Comparison of ENCODE assay signal across 8 cellular contexts in genomic region chr6:34425498-34426410, GRCh38.
DNase-seq lines count a peak whose midpoint lies in the region; ATAC-seq and FAIRE-seq lines count a peak whose summit lies in the region.

RPS10 (minus strand) TSS chr6:34426069; CDS start chr6:34425221, 848 bp downstream.

- peaks cover 24% of the 10 kb centered on the region for H3K36me3 Mint-ChIP-seq in activated naive CD4-positive, alpha-beta T cell treated with anti-CD3 and anti-CD28 coated beads, Interleukin-2, amount 50 U/mL, for 24 hours

- H3K27me3 Mint-ChIP-seq in activated naive CD4-positive, alpha-beta T cell treated with anti-CD3 and anti-CD28 coated beads, Interleukin-2, amount 50 U/mL, for 24 hours = no peaks in the 10 kb centered on the region

- peak; percentile 95 for DNase-seq in NCI-H1105 (lab: John Stamatoyannopoulos, UW)
- DNase-seq in SKM-1 (lab: John Stamatoyannopoulos, UW; ENCODE audit: unreplicated experiment) = peak; percentile 92
- DNase-seq in germinal center (ENCODE audit: low spot score) = peak; percentile 99
- peak; percentile 57 for DNase-seq in non-pigmented ciliary epithelial cell (ENCODE audit: low read depth)
- DNase-seq in substantia nigra (lab: John Stamatoyannopoulos, UW) = peak; percentile 34 to 93 (median 84)

- H3K4me3 Mint-ChIP-seq in activated naive CD4-positive, alpha-beta T cell treated with anti-CD3 and anti-CD28 coated beads, Interleukin-2, amount 50 U/mL, for 24 hours = peak within 1 kb of the TSS; percentile 98

- ATAC-seq in HG02571 (IDR thresholded peaks at IDR 0.05; ENCODE audit: unreplicated experiment) = peak; percentile 84

- peak; percentile 48 for FAIRE-seq in G401.6 (lab: Jason Lieb, UNC)

- H3K9me3 Mint-ChIP-seq in activated naive CD4-positive, alpha-beta T cell treated with anti-CD3 and anti-CD28 coated beads, Interleukin-2, amount 50 U/mL, for 24 hours = no peaks in the 10 kb centered on the region

- H3K27ac Mint-ChIP-seq in activated naive CD4-positive, alpha-beta T cell treated with anti-CD3 and anti-CD28 coated beads, Interleukin-2, amount 50 U/mL, for 24 hours = peak within 1 kb of the TSS; percentile 100

- H3K4me1 Mint-ChIP-seq in activated naive CD4-positive, alpha-beta T cell treated with anti-CD3 and anti-CD28 coated beads, Interleukin-2, amount 50 U/mL, for 24 hours = peaks cover 36% of the 10 kb centered on the region

- H3K27ac ChIP-seq in substantia nigra (ENCODE audit: low read depth, low read length, poor library complexity, severe bottlenecking) = peak within 1 kb of the TSS; percentile 72

Comparison
In these comparisons a context has a peak if more than half of its experiments do, and no peak if none do; other contexts are left out.
1. Peak in every context shown above with its lines: DNase-seq, ATAC-seq and H3K27ac ChIP-seq.